ENCODE assay signal across 1 cellular context in genomic region chr1:230754831-230755230, GRCh38.
TF ChIP-seq lines count a peak whose summit lies in the region.

No MANE protein-coding gene starts in this region.

TF ChIP-seq in GM23338, 12 proteins besides CTCF, POLR2A, EP300 and RAD21 (continued from another document):
- TF ChIP-seq, protein P1, sequence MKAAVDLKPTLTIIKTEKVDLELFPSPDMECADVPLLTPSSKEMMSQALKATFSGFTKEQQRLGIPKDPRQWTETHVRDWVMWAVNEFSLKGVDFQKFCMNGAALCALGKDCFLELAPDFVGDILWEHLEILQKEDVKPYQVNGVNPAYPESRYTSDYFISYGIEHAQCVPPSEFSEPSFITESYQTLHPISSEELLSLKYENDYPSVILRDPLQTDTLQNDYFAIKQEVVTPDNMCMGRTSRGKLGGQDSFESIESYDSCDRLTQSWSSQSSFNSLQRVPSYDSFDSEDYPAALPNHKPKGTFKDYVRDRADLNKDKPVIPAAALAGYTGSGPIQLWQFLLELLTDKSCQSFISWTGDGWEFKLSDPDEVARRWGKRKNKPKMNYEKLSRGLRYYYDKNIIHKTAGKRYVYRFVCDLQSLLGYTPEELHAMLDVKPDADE (IDR thresholded peaks at IDR 0.05) = no peak
- TF ChIP-seq STAT1 (IDR thresholded peaks at IDR 0.05; ENCODE audit: unreplicated experiment) (no peak), JUNB (IDR thresholded peaks at IDR 0.05; ENCODE audit: unreplicated experiment) (no peak), REST (IDR thresholded peaks at IDR 0.05; ENCODE audit: unreplicated experiment) (no peak), EZH2phosphoT487 (IDR thresholded peaks at IDR 0.05; ENCODE audit: unreplicated experiment) (no peak), ZNF331 (CRISPR knock-in tag; IDR thresholded peaks at IDR 0.05; ENCODE audit: low read depth) (no peak), NANOG (IDR thresholded peaks at IDR 0.05; ENCODE audit: borderline replicate concordance) (no peak)
